Comparison of ENCODE assay signal across 8 cellular contexts in the genomic region with DNA sequence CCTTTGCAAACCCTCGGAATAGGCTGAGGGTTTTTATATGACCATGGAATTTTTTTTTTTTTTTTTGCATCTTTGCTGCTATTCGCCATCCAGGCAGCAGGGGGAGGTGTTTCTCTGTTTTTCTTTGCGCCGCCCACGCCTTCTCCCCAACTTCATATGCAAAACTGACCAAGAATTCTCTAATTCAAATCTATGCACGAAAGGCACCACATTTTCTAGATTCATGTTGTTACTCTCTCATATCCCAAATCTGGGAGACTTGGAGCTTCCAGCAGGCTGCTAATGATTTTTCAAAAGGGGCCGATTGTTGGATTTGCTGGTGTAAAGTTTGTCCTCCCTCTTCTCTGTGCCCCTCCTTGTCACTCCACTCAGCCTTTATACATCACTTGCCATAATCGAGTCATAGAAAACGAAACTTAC. TPM values are rescaled to one million over a fixed set of nuclear protein-coding genes. Genes with fewer than 3 reads are reported as not detected.
A peak's percentile ranks its signal among the peaks of the same experiment; 100 is the strongest.
DNase-seq lines count a peak whose midpoint lies in the region; ATAC-seq lines count a peak whose summit lies in the region.

No MANE protein-coding gene starts in this region.

- ATAC-seq in HG02840 (IDR thresholded peaks at IDR 0.05; ENCODE audit: low FRiP score, unreplicated experiment) = no peak

- peaks cover 15% of the 10 kb centered on the region for H3K4me1 Mint-ChIP-seq in activated CD4-positive, alpha-beta memory T cell treated with anti-CD3 and anti-CD28 coated beads for 36 hours (ENCODE audit: low read depth)

- no peak overlapping the region for H3K14ac ChIP-seq in mesenchymal stem cell (ENCODE audit: low read length in 2 of 2)

- no peak overlapping the region for H3K18ac ChIP-seq in mesenchymal stem cell (ENCODE audit: low read depth in 1 of 2, low read length in 2 of 2)

- peak overlapping the region; percentile 46 for H3K4me2 ChIP-seq in mesenchymal stem cell (ENCODE audit: low read length, poor library complexity, severe bottlenecking)

- peak overlapping the region; percentile 67 for H3K27ac ChIP-seq in mesenchymal stem cell (ENCODE audit: low read length, poor library complexity, severe bottlenecking)

- H3K9me3 ChIP-seq in mesenchymal stem cell (ENCODE audit: control insufficient read depth, low read length) = no peaks in the 10 kb centered on the region

- POLR2A ChIA-PET in activated CD4-positive, alpha-beta memory T cell treated with anti-CD3 and anti-CD28 coated beads for 36 hours (lab: Charles Lee) = no interaction called here

- no peak overlapping the region for H2BK5ac ChIP-seq in mesenchymal stem cell (ENCODE audit: low read depth, low read length, poor library complexity, severe bottlenecking)

- peak overlapping the region; percentile 77 for H3K27ac Mint-ChIP-seq in activated CD4-positive, alpha-beta memory T cell treated with anti-CD3 and anti-CD28 coated beads for 36 hours

- no peaks in the 10 kb centered on the region for H3K36me3 Mint-ChIP-seq in activated CD4-positive, alpha-beta memory T cell treated with anti-CD3 and anti-CD28 coated beads for 36 hours

- no peak overlapping the region for H2BK15ac ChIP-seq in mesenchymal stem cell (ENCODE audit: low read depth, poor library complexity, severe bottlenecking)

- H2BK120ac ChIP-seq in mesenchymal stem cell (ENCODE audit: low read depth, low read length) = no peak overlapping the region

- no peak overlapping the region for H4K91ac ChIP-seq in mesenchymal stem cell (ENCODE audit: low read length)

- H3K23ac ChIP-seq in mesenchymal stem cell (ENCODE audit: low read length in 2 of 2) = no peak overlapping the region

- 14% methylated on average over 9 of the region's 9 CpGs for WGBS in mesenchymal stem cell

- no peak overlapping the region for H3K4ac ChIP-seq in mesenchymal stem cell (ENCODE audit: low read depth in 1 of 2, low read length in 2 of 2)

- no peaks in the 10 kb centered on the region for H3K79me1 ChIP-seq in mesenchymal stem cell (replicated peaks; ENCODE audit: low read length, poor library complexity, severe bottlenecking)

- H3K36me3 ChIP-seq in mesenchymal stem cell (ENCODE audit: control insufficient read depth in 1 of 2, insufficient read depth in 2 of 2, low read depth in 1 of 2, low read length in 2 of 2) = no peaks in the 10 kb centered on the region

- H2AFZ ChIP-seq in mesenchymal stem cell (ENCODE audit: low read depth, low read length) = no peak overlapping the region

- H3K4me1 ChIP-seq in mesenchymal stem cell (ENCODE audit: control insufficient read depth, insufficient read depth, low read depth, low read length) = peaks cover 9% of the 10 kb centered on the region

- peak overlapping the region; percentile 92 for H3K9ac ChIP-seq in mesenchymal stem cell (ENCODE audit: low read length)

- no peak overlapping the region for H2AK5ac ChIP-seq in mesenchymal stem cell (ENCODE audit: low read length, severe bottlenecking)

- H4K8ac ChIP-seq in mesenchymal stem cell (ENCODE audit: low read length) = no peak overlapping the region

- peak; percentile 87 for DNase-seq in CD1c-positive myeloid dendritic cell (ENCODE audit: extremely low spot score)
- DNase-seq in GOT3 (lab: John Stamatoyannopoulos, UW) = peak; percentile 56
- peak; percentile 21 for DNase-seq in NCI-H2196 treated with DMSO at 0.1 percent for 48 hours (lab: John Stamatoyannopoulos, UW; ENCODE audit: unreplicated experiment)
- DNase-seq in activated CD4-positive, alpha-beta memory T cell treated with anti-CD3 and anti-CD28 coated beads for 36 hours = peak; percentile 81
- DNase-seq in ecto neural progenitor cell (ENCODE audit: low spot score) = peak; percentile 58
- DNase-seq in mesenchymal stem cell = peak; percentile 70
- DNase-seq in stimulated activated CD8-positive, alpha-beta memory T cell treated with anti-CD3 and anti-CD28 coated beads, Interleukin-12 subunit alpha, Interleukin-12 subunit beta, amount 100 ng/mL, for 1 hour (ENCODE audit: low read depth) = peak; percentile 51

- H3K4me3 Mint-ChIP-seq in activated CD4-positive, alpha-beta memory T cell treated with anti-CD3 and anti-CD28 coated beads for 36 hours = peak overlapping the region; percentile 70

- CTCF ChIA-PET in activated CD4-positive, alpha-beta memory T cell treated with anti-CD3 and anti-CD28 coated beads for 36 hours (lab: Charles Lee) = interaction anchor here (0.5 to 2.0 kb wide), 9 partner anchors 9 to 1801 kb away, joined by 3 to 5 read pairs (median 3); no protein-coding TSS in a partner anchor

- peaks cover 2% of the 10 kb centered on the region for H3K27me3 Mint-ChIP-seq in activated CD4-positive, alpha-beta memory T cell treated with anti-CD3 and anti-CD28 coated beads for 36 hours

- peak overlapping the region in 1 of 2 experiments; percentile 69 for H3K4me3 ChIP-seq in mesenchymal stem cell (ENCODE audit: insufficient read depth in 1 of 2, low read depth in 1 of 2, low read length in 2 of 2)

- intact Hi-C loops in activated CD4-positive, alpha-beta memory T cell treated with anti-CD3 and anti-CD28 coated beads for 36 hours (cut with micrococcal nuclease) = loop anchor here (1.0 to 10.0 kb wide), 8 partner anchors 518 to 1998 kb away; a partner anchor contains a TSS

- no peaks in the 10 kb centered on the region for H3K9me3 Mint-ChIP-seq in activated CD4-positive, alpha-beta memory T cell treated with anti-CD3 and anti-CD28 coated beads for 36 hours

- H2BK12ac ChIP-seq in mesenchymal stem cell (ENCODE audit: low read length in 2 of 2) = no peak overlapping the region

- no peaks in the 10 kb centered on the region for H3K27me3 ChIP-seq in mesenchymal stem cell (ENCODE audit: control insufficient read depth in 1 of 2, insufficient read depth in 1 of 2, low read length in 2 of 2)

RNA-seq across cellular contexts. Expression of a gene that starts 29.1 kb away (rescaled TPM):
- total RNA-seq in activated CD4-positive, alpha-beta memory T cell treated with anti-CD3 and anti-CD28 coated beads for 36 hours = 10 to 100 TPM; 25.5 to 31.2 TPM
- polyA plus RNA-seq in mesenchymal stem cell (2013, experiment 1 of 2) = 17.5 TPM
- 15.9 TPM for polyA plus RNA-seq in mesenchymal stem cell (2013, experiment 2 of 2)

Comparison
In these comparisons a context has a peak if more than half of its experiments do, and no peak if none do; other contexts are left out.
1. DNase-seq: peak in every context shown above with its lines; median percentile 87 in CD1c-positive myeloid dendritic cell; 81 in activated CD4-positive, alpha-beta memory T cell treated with anti-CD3 and anti-CD28 coated beads for 36 hours; 70 in mesenchymal stem cell; 58 in ecto neural progenitor cell; 56 in GOT3; 51 in stimulated activated CD8-positive, alpha-beta memory T cell treated with anti-CD3 and anti-CD28 coated beads, Interleukin-12 subunit alpha, Interleukin-12 subunit beta, amount 100 ng/mL, for 1 hour; 21 in NCI-H2196 treated with DMSO at 0.1 percent for 48 hours.